In genomic region chr16:56321571-56321970, GRCh38 we compare ENCODE assay signal across 25 cellular contexts.
"Had no signal": no experiment of that assay in that cellular context is flagged by ENCODE, and none has a peak within 500 bp of the region (broad histone marks: within the 10 kb centered on the region; RNA-seq: fewer than 3 reads in every experiment).

No MANE protein-coding gene starts in this region.

- H3K27ac ChIP-seq: brain microvascular endothelial cell, cardiac muscle cell, Peyer's patch, RWPE1 had no signal

- H3K27me3 ChIP-seq: brain microvascular endothelial cell, cardiac muscle cell, Peyer's patch had no signal

- H3K27ac Mint-ChIP-seq: activated CD8-positive, alpha-beta memory T cell treated with anti-CD3 and anti-CD28 coated beads, Interleukin-2, amount 10 ng/mL, durations not matched to agents 7 days and 5 days; activated naive CD8-positive, alpha-beta T cell treated with anti-CD3 and anti-CD28 coated beads, Interleukin-2, amount 50 U/mL, for 24 hours; activated T-cell treated with anti-CD3 and anti-CD28 coated beads, Interleukin-2, amount 50 U/mL, for 24 hours; T-helper 17 cell; WTC11 had no signal

- H3K4me3 ChIP-seq: cardiac muscle cell, Peyer's patch had no signal

- H3K36me3 Mint-ChIP-seq: activated CD8-positive, alpha-beta memory T cell treated with anti-CD3 and anti-CD28 coated beads, Interleukin-2, amount 10 ng/mL, durations not matched to agents 7 days and 5 days; activated naive CD4-positive, alpha-beta T cell treated with anti-CD3 and anti-CD28 coated beads, Interleukin-2, amount 50 U/mL, for 72 hours; WTC11 had no signal

- H3K9me3 ChIP-seq: Peyer's patch had no signal

- H3K36me3 ChIP-seq: brain microvascular endothelial cell, cardiac muscle cell, Peyer's patch had no signal

- H3K4me3 Mint-ChIP-seq: activated CD8-positive, alpha-beta memory T cell treated with anti-CD3 and anti-CD28 coated beads, Interleukin-2, amount 10 ng/mL, durations not matched to agents 7 days and 5 days; activated T-cell treated with anti-CD3 and anti-CD28 coated beads, Interleukin-2, amount 50 U/mL, for 24 hours; T-helper 17 cell; WTC11 had no signal

- H3K9me3 Mint-ChIP-seq: activated naive CD4-positive, alpha-beta T cell treated with anti-CD3 and anti-CD28 coated beads, Interleukin-2, amount 50 U/mL, for 72 hours; activated naive CD8-positive, alpha-beta T cell treated with anti-CD3 and anti-CD28 coated beads, Interleukin-2, amount 50 U/mL, for 24 hours; activated T-cell treated with anti-CD3 and anti-CD28 coated beads, Interleukin-2, amount 50 U/mL, for 24 hours; WTC11 had no signal

- DNase-seq: activated CD4-positive, alpha-beta T cell treated with anti-CD3 and anti-CD28 coated beads for 48 hours; activated CD4-positive, alpha-beta T cell treated with anti-CD3 and anti-CD28 coated beads, Interleukin-2, amount 50 U/mL, for 4 hours; activated CD4-positive, CD25-positive, alpha-beta regulatory T cell treated with anti-CD3 and anti-CD28 coated beads, Interleukin-2, amount 50 U/mL, for 72 hours; activated CD8-positive, alpha-beta memory T cell treated with anti-CD3 and anti-CD28 coated beads, Interleukin-2, amount 10 ng/mL, durations not matched to agents 7 days and 5 days; activated effector memory CD4-positive, alpha-beta T cell treated with anti-CD3 and anti-CD28 coated beads, Interleukin-2, amount 50 U/mL, for 16 hours; activated naive CD4-positive, alpha-beta T cell treated with Interleukin-2 at 50 U/mL for 16 hours; activated naive CD8-positive, alpha-beta T cell treated with anti-CD3 and anti-CD28 coated beads, Interleukin-2, amount 50 U/mL, for 24 hours; activated T-cell treated with anti-CD3 and anti-CD28 coated beads, Interleukin-2, amount 50 U/mL, for 24 hours; amniotic stem cell; brain microvascular endothelial cell; MM.1S; NCI-H1105 treated with DMSO at 0.1 percent for 48 hours; NCI-H1436 treated with DMSO at 0.1 percent for 48 hours; NCI-H187; NCI-H2081; NCI-H446; NCI-H524; Peyer's patch; SHP77; T-helper 17 cell; T-helper 9 cell had no signal

- H3K4me1 ChIP-seq: Peyer's patch had no signal

- ATAC-seq: activated CD8-positive, alpha-beta memory T cell treated with anti-CD3 and anti-CD28 coated beads, Interleukin-2, amount 10 ng/mL, durations not matched to agents 7 days and 5 days; activated naive CD4-positive, alpha-beta T cell treated with anti-CD3 and anti-CD28 coated beads, Interleukin-2, amount 50 U/mL, for 72 hours; activated naive CD8-positive, alpha-beta T cell treated with anti-CD3 and anti-CD28 coated beads, Interleukin-2, amount 50 U/mL, for 24 hours; T-helper 17 cell; WTC11 had no signal
